ENCODE assay signal across 8 cellular contexts in the genomic region with DNA sequence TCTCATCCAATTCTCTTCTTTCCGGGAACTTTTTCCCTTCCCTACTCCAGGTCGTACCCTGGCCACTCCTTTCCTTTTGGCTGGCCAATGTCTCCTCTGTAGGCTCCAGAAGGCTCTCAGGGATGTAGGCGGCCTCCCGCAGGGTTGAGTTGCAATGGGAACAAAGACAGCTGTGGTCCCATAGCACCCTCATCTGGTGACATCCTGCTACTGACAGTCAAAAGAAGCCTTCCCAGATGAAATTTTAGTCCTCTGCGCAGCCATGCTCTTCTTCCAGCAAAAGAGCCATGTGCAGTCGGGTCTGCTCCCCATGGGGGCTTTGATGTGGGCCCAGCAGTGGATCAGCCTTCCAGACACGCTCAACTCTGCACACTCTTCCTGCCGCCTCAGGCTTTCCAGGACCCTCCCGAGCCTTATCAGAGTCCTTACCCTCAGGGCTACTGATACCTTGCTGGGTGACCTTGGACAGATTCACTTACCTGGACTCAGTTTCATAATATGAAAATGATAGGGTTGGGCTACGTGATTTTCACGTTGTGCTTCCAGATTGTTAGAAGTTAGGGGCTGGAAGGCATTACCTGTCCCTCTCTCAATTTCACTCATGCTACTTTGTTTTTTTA. TPM values are rescaled to one million over a fixed set of nuclear protein-coding genes. Genes with fewer than 3 reads are reported as not detected.
DNase-seq lines count a peak whose midpoint lies in the region; ATAC-seq and TF ChIP-seq lines count a peak whose summit lies in the region.

No MANE protein-coding gene starts in this region.

- H3K9me3 ChIP-seq in left ventricle myocardium inferior (replicated peaks), result no peaks in the 10 kb centered on the region

- H3K27me3 ChIP-seq in BJ (ENCODE audit: control insufficient read depth, insufficient read depth, low read length), result no peaks in the 10 kb centered on the region
- peaks cover 11% of the 10 kb centered on the region for H3K27me3 ChIP-seq in left ventricle myocardium inferior (ENCODE audit: low read depth)

- no peaks in the 10 kb centered on the region for H3K9me3 Mint-ChIP-seq in activated T-helper 2 cell treated with anti-CD3 and anti-CD28 coated beads, Interferon-gamma antibody, Interleukin-2, Interleukin-4, amounts not matched to agents 10 μg/mL and 5 μg/mL and 100 μg/mL, durations not matched to agents 14 hours and 24 hours and 36 hours

- no peak overlapping the region for H3K27ac Mint-ChIP-seq in activated T-helper 2 cell treated with anti-CD3 and anti-CD28 coated beads, Interferon-gamma antibody, Interleukin-2, Interleukin-4, amounts not matched to agents 10 μg/mL and 5 μg/mL and 100 μg/mL, durations not matched to agents 14 hours and 24 hours and 36 hours

- H3K27me3 Mint-ChIP-seq in activated T-helper 2 cell treated with anti-CD3 and anti-CD28 coated beads, Interferon-gamma antibody, Interleukin-2, Interleukin-4, amounts not matched to agents 10 μg/mL and 5 μg/mL and 100 μg/mL, durations not matched to agents 14 hours and 24 hours and 36 hours (ENCODE audit: low read depth), result no peaks in the 10 kb centered on the region

- H3K36me3 ChIP-seq in BJ (ENCODE audit: control insufficient read depth, insufficient read depth, low read length) (no peaks in the 10 kb centered on the region; the same call in 1 of the 2 replicates), left ventricle myocardium inferior (no peaks in the 10 kb centered on the region)

- H3K27ac ChIP-seq in left ventricle myocardium inferior (replicated peaks), result no peak overlapping the region

- TF ChIP-seq CTCF in BJ (IDR thresholded peaks at IDR 0.05; ENCODE audit: insufficient read depth, low read depth, low read length) (peak; percentile 67), GM20000 (IDR thresholded peaks at IDR 0.05; ENCODE audit: extremely low read depth, missing control alignments) (peak; percentile 26), left ventricle myocardium inferior (IDR thresholded peaks at IDR 0.05; ENCODE audit: borderline replicate concordance) (peak; percentile 66)

- intact Hi-C loops in activated T-helper 2 cell treated with anti-CD3 and anti-CD28 coated beads, Interferon-gamma antibody, Interleukin-2, Interleukin-4, amounts not matched to agents 10 μg/mL and 5 μg/mL and 100 μg/mL, durations not matched to agents 14 hours and 24 hours and 36 hours (cut with micrococcal nuclease), result no loop called here
- intact Hi-C loops in left ventricle myocardium inferior (cut with micrococcal nuclease), result no loop called here

- CTCF ChIA-PET in BJ (lab: Yijun Ruan, JAX), result interaction anchor here (0.7 to 2.3 kb wide), 9 partner anchors 9 to 530 kb away, joined by 3 to 7 read pairs (median 3); no protein-coding TSS in a partner anchor

- no peak for DNase-seq in BJ (ENCODE audit: low read depth)
- no peak for DNase-seq in GM20000 (ENCODE audit: low spot score)
- DNase-seq in NCI-H774 (lab: John Stamatoyannopoulos, UW), result peak; percentile 53
- peak; percentile 32 for DNase-seq in activated T-helper 2 cell treated with anti-CD3 and anti-CD28 coated beads, Interferon-gamma antibody, Interleukin-2, Interleukin-4, amounts not matched to agents 10 μg/mL and 5 μg/mL and 100 μg/mL, durations not matched to agents 14 hours and 24 hours and 36 hours (ENCODE audit: low spot score)
- DNase-seq in left ventricle myocardium inferior, result no peak
- DNase-seq in renal cortical epithelial cell (ENCODE audit: low read depth), result peak; percentile 44
- no peak for DNase-seq in KG1 (lab: John Stamatoyannopoulos, UW)

- POLR2A ChIA-PET in BJ (lab: Charles Lee), result no interaction called here

- H3K4me3 ChIP-seq in BJ (ENCODE audit: low read depth, low read length) (no peak overlapping the region), left ventricle myocardium inferior (no peak overlapping the region)

- H3K4me1 Mint-ChIP-seq in activated T-helper 2 cell treated with anti-CD3 and anti-CD28 coated beads, Interferon-gamma antibody, Interleukin-2, Interleukin-4, amounts not matched to agents 10 μg/mL and 5 μg/mL and 100 μg/mL, durations not matched to agents 14 hours and 24 hours and 36 hours (ENCODE audit: low read depth), result no peaks in the 10 kb centered on the region

- peaks cover 10% of the 10 kb centered on the region for H3K36me3 Mint-ChIP-seq in activated T-helper 2 cell treated with anti-CD3 and anti-CD28 coated beads, Interferon-gamma antibody, Interleukin-2, Interleukin-4, amounts not matched to agents 10 μg/mL and 5 μg/mL and 100 μg/mL, durations not matched to agents 14 hours and 24 hours and 36 hours (ENCODE audit: low read depth)

- H3K4me3 Mint-ChIP-seq in activated T-helper 2 cell treated with anti-CD3 and anti-CD28 coated beads, Interferon-gamma antibody, Interleukin-2, Interleukin-4, amounts not matched to agents 10 μg/mL and 5 μg/mL and 100 μg/mL, durations not matched to agents 14 hours and 24 hours and 36 hours (ENCODE audit: low read depth), result no peak overlapping the region

- ATAC-seq in HG03175 (IDR thresholded peaks at IDR 0.05; ENCODE audit: unreplicated experiment), result no peak

- H3K4me1 ChIP-seq in left ventricle myocardium inferior, result no peaks in the 10 kb centered on the region

RNA-seq across cellular contexts. Expression of a gene that starts 5.5 kb away (rescaled TPM):
- polyA plus RNA-seq in BJ (2011; rRNA removed), result not detected in 2 replicates
- not detected in 2 replicates for polyA minus RNA-seq in BJ (2011; rRNA and poly(A)+ RNA removed)
- not detected in 2 replicates for total RNA-seq in activated T-helper 2 cell treated with anti-CD3 and anti-CD28 coated beads, Interferon-gamma antibody, Interleukin-2, Interleukin-4, amounts not matched to agents 10 μg/mL and 5 μg/mL and 100 μg/mL, durations not matched to agents 14 hours and 24 hours and 36 hours
- total RNA-seq in left ventricle myocardium inferior (not detected), renal cortical epithelial cell (not detected in 2 replicates)

RNA-seq across cellular contexts. Expression of a gene that starts 28.0 kb away (rescaled TPM):
- polyA plus RNA-seq in BJ (2011; rRNA removed), result not detected in 2 replicates
- polyA minus RNA-seq in BJ (2011; rRNA and poly(A)+ RNA removed), result not detected in 2 replicates
- total RNA-seq in activated T-helper 2 cell treated with anti-CD3 and anti-CD28 coated beads, Interferon-gamma antibody, Interleukin-2, Interleukin-4, amounts not matched to agents 10 μg/mL and 5 μg/mL and 100 μg/mL, durations not matched to agents 14 hours and 24 hours and 36 hours, result 45.8 and 47.0 TPM in 2 replicates
- total RNA-seq in left ventricle myocardium inferior, result 1.6 TPM
- total RNA-seq in renal cortical epithelial cell, result not detected in 2 replicates

RNA-seq across cellular contexts. Expression of a gene that starts 39.2 kb away (rescaled TPM):
- 27.7 and 47.1 TPM in 2 replicates for polyA plus RNA-seq in BJ (2011; rRNA removed)
- polyA minus RNA-seq in BJ (2011; rRNA and poly(A)+ RNA removed), result 23.2 and 31.9 TPM in 2 replicates
- 19.9 and 22.7 TPM in 2 replicates for total RNA-seq in activated T-helper 2 cell treated with anti-CD3 and anti-CD28 coated beads, Interferon-gamma antibody, Interleukin-2, Interleukin-4, amounts not matched to agents 10 μg/mL and 5 μg/mL and 100 μg/mL, durations not matched to agents 14 hours and 24 hours and 36 hours
- total RNA-seq in left ventricle myocardium inferior (0.60 TPM), renal cortical epithelial cell (41.6 and 93.3 TPM in 2 replicates)

Comparison
In these comparisons a context has a peak if more than half of its experiments do, and no peak if none do; other contexts are left out.
1. DNase-seq: peak in NCI-H774 (single experiment), activated T-helper 2 cell treated with anti-CD3 and anti-CD28 coated beads, Interferon-gamma antibody, Interleukin-2, Interleukin-4, amounts not matched to agents 10 μg/mL and 5 μg/mL and 100 μg/mL, durations not matched to agents 14 hours and 24 hours and 36 hours (single experiment) and renal cortical epithelial cell (single experiment); none in BJ (single experiment), GM20000 (single experiment), left ventricle myocardium inferior (single experiment) and KG1 (single experiment).
2. RNA of a gene that starts 28.0 kb away (total RNA-seq): 45.8 to 47.0 TPM in activated T-helper 2 cell treated with anti-CD3 and anti-CD28 coated beads, Interferon-gamma antibody, Interleukin-2, Interleukin-4, amounts not matched to agents 10 μg/mL and 5 μg/mL and 100 μg/mL, durations not matched to agents 14 hours and 24 hours and 36 hours; 1.6 TPM in left ventricle myocardium inferior (single experiment) and not detected in renal cortical epithelial cell; every median in the first group is over 10 times any median in the second.
3. RNA of a gene that starts 39.2 kb away (total RNA-seq): 41.6 to 93.3 TPM in renal cortical epithelial cell and 19.9 to 22.7 TPM in activated T-helper 2 cell treated with anti-CD3 and anti-CD28 coated beads, Interferon-gamma antibody, Interleukin-2, Interleukin-4, amounts not matched to agents 10 μg/mL and 5 μg/mL and 100 μg/mL, durations not matched to agents 14 hours and 24 hours and 36 hours; 0.60 TPM in left ventricle myocardium inferior (single experiment); every median in the first group is over 10 times any median in the second.
4. Peak in every context shown above with its lines, with median percentiles within 50 percentile points of each other: CTCF ChIP-seq.